ENCODE assay signal across 16 cellular contexts in genomic region chr14:61129168-61129745, GRCh38.
DNase-seq lines count a peak whose midpoint lies in the region; ATAC-seq and TF ChIP-seq lines count a peak whose summit lies in the region.
"Had no signal": no experiment of that assay in that cellular context is flagged by ENCODE, and none has a peak within 500 bp of the region (broad histone marks: within the 10 kb centered on the region; RNA-seq: fewer than 3 reads in every experiment).

No MANE protein-coding gene starts in this region.

- 40% methylated on average over 1 of the region's 4 CpGs for WGBS in mammary epithelial cell (ENCODE audit: low coverage, missing lambda C conversion rate)
- 38% methylated on average over 1 of the region's 4 CpGs for WGBS in right lobe of liver (ENCODE audit: insufficient coverage, low coverage, low lambda C conversion rate, missing lambda C conversion rate)

- TF ChIP-seq POLR2A in breast epithelium (IDR thresholded peaks at IDR 0.05): no peak
- no peak for TF ChIP-seq POLR2A in right lobe of liver (IDR thresholded peaks at IDR 0.05)

- H3K4me1 ChIP-seq in mammary epithelial cell (ENCODE audit: insufficient read depth, low read length): peaks cover 13% of the 10 kb centered on the region
- no peaks in the 10 kb centered on the region for H3K4me1 ChIP-seq in breast epithelium
- peaks cover 0 to 9% (median 0%) of the 10 kb centered on the region in 4 donors for H3K4me1 ChIP-seq in right lobe of liver
- H3K4me1 ChIP-seq in skeletal muscle tissue (ENCODE audit: control insufficient read depth in 3 of 3, insufficient read depth in 3 of 3, low read length in 3 of 3): peaks cover 75 to 81% (median 80%) of the 10 kb centered on the region in 3 donors
- no peaks in the 10 kb centered on the region for H3K4me1 ChIP-seq in colonic mucosa

- intact Hi-C loops in mammary epithelial cell (cut with micrococcal nuclease): no loop called here
- intact Hi-C loops in breast epithelium (cut with DNase I; ENCODE audit: low total_unique reads): no loop called here
- intact Hi-C loops in right lobe of liver (cut with DNase I): no loop called here
- intact Hi-C loops in colonic mucosa (cut with DNase I): no loop called here

- H3K27ac ChIP-seq in mammary epithelial cell (ENCODE audit: insufficient read depth, low read depth, low read length) (no peak overlapping the region), breast epithelium (no peak overlapping the region), right lobe of liver (no peak overlapping the region), skeletal muscle tissue (ENCODE audit: low read depth, low read length) (peak overlapping the region; percentile 97), colonic mucosa (no peak overlapping the region)

- no peaks in the 10 kb centered on the region for H3K79me2 ChIP-seq in mammary epithelial cell (ENCODE audit: insufficient read depth, low read length)

- CTCF ChIA-PET in mammary epithelial cell (lab: Charles Lee; ENCODE audit: low non-redundant PET): no interaction called here

- no peaks in the 10 kb centered on the region for H4K20me1 ChIP-seq in mammary epithelial cell (ENCODE audit: insufficient read depth, low read length)

- H3K27me3 ChIP-seq in mammary epithelial cell (ENCODE audit: insufficient read depth, low read length) (no peaks in the 10 kb centered on the region), breast epithelium (no peaks in the 10 kb centered on the region), right lobe of liver (no peaks in the 10 kb centered on the region), skeletal muscle tissue (ENCODE audit: control insufficient read depth in 3 of 3, insufficient read depth in 3 of 3, low read length in 3 of 3) (no peaks in the 10 kb centered on the region), colonic mucosa (no peaks in the 10 kb centered on the region)

- no TSS peak for BruUV-seq in mammary epithelial cell (replicated peaks; lab: Mats Ljungman, UMichigan)

- peak in 3 of 4 donors; percentile 29 to 82 (median 38) for ATAC-seq in right lobe of liver
- ATAC-seq: K562 had no signal

- no peak for TF ChIP-seq CTCF in mammary epithelial cell (conservative IDR thresholded peaks at IDR 0.05 in 1 of 2, IDR thresholded peaks at IDR 0.05 in 1 of 2; ENCODE audit: extremely low read depth in 1 of 2, insufficient read depth in 1 of 2, low read depth in 1 of 2, low read length in 2 of 2)
- no peak for TF ChIP-seq CTCF in breast epithelium (IDR thresholded peaks at IDR 0.05)
- TF ChIP-seq CTCF in epithelial cell of esophagus (IDR thresholded peaks at IDR 0.05; ENCODE audit: insufficient read depth, low read depth, low read length, missing control alignments): no peak
- no peak for TF ChIP-seq CTCF in right lobe of liver (IDR thresholded peaks at IDR 0.05)
- TF ChIP-seq CTCF in colonic mucosa (IDR thresholded peaks at IDR 0.05): no peak

- H3K4me3 ChIP-seq in mammary epithelial cell (replicated peaks in 1 of 3; ENCODE audit: insufficient read depth in 1 of 3, low read depth in 2 of 3, low read length in 3 of 3) (no peak overlapping the region), breast epithelium (no peak overlapping the region), epithelial cell of esophagus (ENCODE audit: low read length) (no peak overlapping the region), right lobe of liver (no peak overlapping the region), skeletal muscle tissue (ENCODE audit: low read length in 3 of 3) (no peak overlapping the region), colonic mucosa (no peak overlapping the region)
- H3K4me3 ChIP-seq: K562 had no signal

- H3K9me3 ChIP-seq in mammary epithelial cell (replicated peaks; ENCODE audit: insufficient read depth, low read length) (no peaks in the 10 kb centered on the region), breast epithelium (no peaks in the 10 kb centered on the region), right lobe of liver (no peaks in the 10 kb centered on the region), skeletal muscle tissue (ENCODE audit: control insufficient read depth in 3 of 3, low read length in 3 of 3) (no peaks in the 10 kb centered on the region), colonic mucosa (no peaks in the 10 kb centered on the region)

- H2AFZ ChIP-seq in mammary epithelial cell (ENCODE audit: low read depth, low read length): peak overlapping the region; percentile 70

- H3K36me3 ChIP-seq in mammary epithelial cell (ENCODE audit: insufficient read depth, low read length) (no peaks in the 10 kb centered on the region), breast epithelium (no peaks in the 10 kb centered on the region), right lobe of liver (no peaks in the 10 kb centered on the region), skeletal muscle tissue (ENCODE audit: control insufficient read depth in 3 of 3, insufficient read depth in 3 of 3, low read length in 3 of 3) (no peaks in the 10 kb centered on the region), colonic mucosa (no peaks in the 10 kb centered on the region)

- dilution Hi-C loops in mammary epithelial cell (cut with HindIII; ENCODE audit: low sequenced_read_pairs): no loop called here

- H3K9ac ChIP-seq in mammary epithelial cell (ENCODE audit: insufficient read depth, low read length) (no peak overlapping the region), skeletal muscle tissue (ENCODE audit: low read depth in 1 of 3, low read length in 3 of 3) (peak overlapping the region in 2 of 3 donors; percentile 13 to 27), colonic mucosa (ENCODE audit: low read depth in 2 of 2, low read length in 2 of 2) (no peak overlapping the region)

- DNase-seq in mammary epithelial cell: peak; percentile 47
- DNase-seq in breast epithelium (ENCODE audit: low spot score in 2 of 2): no peak
- DNase-seq in epithelial cell of esophagus (ENCODE audit: low read depth): peak; percentile 63
- DNase-seq in right lobe of liver: no peak
- no peak for DNase-seq in retina
- no peak for DNase-seq in cerebellar cortex (ENCODE audit: low spot score)
- DNase-seq in colonic mucosa: no peak
- DNase-seq: CD4-positive, CD25-positive, alpha-beta regulatory T cell; COR-L47; HFFc6; NCI-H1105; NCI-H2081 treated with DMSO at 0.1 percent for 48 hours; NCI-H82; RPMI8226 had no signal

- H3K4me2 ChIP-seq in mammary epithelial cell (ENCODE audit: insufficient read depth, low read depth, low read length): no peak overlapping the region

- in situ Hi-C loops in mammary epithelial cell (cut with MboI; ENCODE audit: low sequenced_read_pairs in 2 of 2): no loop called here

Comparison
In these comparisons a context has a peak if more than half of its experiments do, and no peak if none do; other contexts are left out.
1. DNase-seq: peak in mammary epithelial cell (single experiment) and epithelial cell of esophagus (single experiment); none in breast epithelium (0 of 2), right lobe of liver (0 of 3), retina (single experiment), cerebellar cortex (single experiment) and colonic mucosa (single experiment).
2. H3K9ac ChIP-seq: peak in skeletal muscle tissue (2 of 3); none in mammary epithelial cell (single experiment) and colonic mucosa (0 of 2).